Comparison of ENCODE assay signal across 8 cellular contexts in genomic region chr5:69188811-69189161, GRCh38. TPM values are rescaled to one million over a fixed set of nuclear protein-coding genes. Genes with fewer than 3 reads are reported as not detected.
DNase-seq lines count a peak whose midpoint lies in the region; ATAC-seq and TF ChIP-seq lines count a peak whose summit lies in the region.

No MANE protein-coding gene starts in this region.

- 13% methylated on average over 8 of the region's 8 CpGs for WGBS in urinary bladder

- peak overlapping the region; percentile 75 for H3K27ac ChIP-seq in ascending aorta
- H3K27ac ChIP-seq in lower lobe of right lung = peak overlapping the region; percentile 87
- H3K27ac ChIP-seq in urinary bladder (ENCODE audit: low read depth) = peak overlapping the region; percentile 4

- intact Hi-C loops in ascending aorta (cut with DNase I) = loop anchor here (1.0 to 2.0 kb wide), 5 partner anchors 21 to 144 kb away; partner anchors contain the start of genes CCDC125, CCNB1, CDK7 and SLC30A5
- intact Hi-C loops in lower lobe of right lung (cut with DNase I) = no loop called here

- H3K9me3 Mint-ChIP-seq in activated naive CD4-positive, alpha-beta T cell treated with anti-CD3 and anti-CD28 coated beads, Interleukin-2, amount 10 ng/mL, durations not matched to agents 7 days and 5 days = no peaks in the 10 kb centered on the region

- H3K36me3 ChIP-seq in ascending aorta (no peaks in the 10 kb centered on the region), lower lobe of right lung (no peaks in the 10 kb centered on the region), urinary bladder (ENCODE audit: insufficient read depth) (no peaks in the 10 kb centered on the region)

- peaks cover 5% of the 10 kb centered on the region for H3K27me3 Mint-ChIP-seq in activated naive CD4-positive, alpha-beta T cell treated with anti-CD3 and anti-CD28 coated beads, Interleukin-2, amount 10 ng/mL, durations not matched to agents 7 days and 5 days

- H3K36me3 Mint-ChIP-seq in activated naive CD4-positive, alpha-beta T cell treated with anti-CD3 and anti-CD28 coated beads, Interleukin-2, amount 10 ng/mL, durations not matched to agents 7 days and 5 days = peaks cover 9% of the 10 kb centered on the region

- no peak for DNase-seq in activated naive CD4-positive, alpha-beta T cell treated with anti-CD3 and anti-CD28 coated beads, Interleukin-2, amount 10 ng/mL, durations not matched to agents 7 days and 5 days
- no peak for DNase-seq in activated naive CD4-positive, alpha-beta T cell treated with Interleukin-2 at 50 U/mL for 16 hours
- DNase-seq in ascending aorta (ENCODE audit: low spot score in 2 of 2) (no peak), lower lobe of right lung (no peak), NOMO-1 (lab: John Stamatoyannopoulos, UW; ENCODE audit: unreplicated experiment in 2 of 2) (no peak), mesenteric fat pad (ENCODE audit: low spot score) (no peak), GDM1 (lab: John Stamatoyannopoulos, UW) (no peak)

- H3K27me3 ChIP-seq in ascending aorta (no peaks in the 10 kb centered on the region), lower lobe of right lung (ENCODE audit: low read depth) (no peaks in the 10 kb centered on the region)

- TF ChIP-seq CTCF in ascending aorta (IDR thresholded peaks at IDR 0.05) (no peak), lower lobe of right lung (IDR thresholded peaks at IDR 0.05) (no peak)

- H3K4me3 Mint-ChIP-seq in activated naive CD4-positive, alpha-beta T cell treated with anti-CD3 and anti-CD28 coated beads, Interleukin-2, amount 10 ng/mL, durations not matched to agents 7 days and 5 days = peak overlapping the region; percentile 93

- H3K4me3 ChIP-seq in ascending aorta (peak overlapping the region; percentile 82 to 85), lower lobe of right lung (peak overlapping the region; percentile 78), urinary bladder (ENCODE audit: low read depth, low read length) (peak overlapping the region; percentile 69)

- H3K4me1 ChIP-seq in ascending aorta = peaks cover 0 to 4% of the 10 kb centered on the region in 2 donors
- peaks cover 17% of the 10 kb centered on the region for H3K4me1 ChIP-seq in lower lobe of right lung
- H3K4me1 ChIP-seq in urinary bladder (ENCODE audit: insufficient read depth) = peaks cover 2% of the 10 kb centered on the region

- no peak for ATAC-seq in lower lobe of right lung

- peaks cover 19% of the 10 kb centered on the region for H3K4me1 Mint-ChIP-seq in activated naive CD4-positive, alpha-beta T cell treated with anti-CD3 and anti-CD28 coated beads, Interleukin-2, amount 10 ng/mL, durations not matched to agents 7 days and 5 days

- peak overlapping the region; percentile 95 for H3K27ac Mint-ChIP-seq in activated naive CD4-positive, alpha-beta T cell treated with anti-CD3 and anti-CD28 coated beads, Interleukin-2, amount 10 ng/mL, durations not matched to agents 7 days and 5 days

- H3K9me3 ChIP-seq in ascending aorta (no peaks in the 10 kb centered on the region), lower lobe of right lung (no peaks in the 10 kb centered on the region)

- CTCF ChIA-PET in activated naive CD4-positive, alpha-beta T cell treated with anti-CD3 and anti-CD28 coated beads, Interleukin-2, amount 10 ng/mL, durations not matched to agents 7 days and 5 days (lab: Charles Lee) = no interaction called here

RNA-seq across cellular contexts. Expression of gene CENPH, which starts 0.6 kb away (rescaled TPM):
- total RNA-seq in ascending aorta (not detected), lower lobe of right lung (2.9 TPM), urinary bladder (20.5 TPM), mesenteric fat pad (2.3 TPM)
- polyA plus RNA-seq in urinary bladder = 3.9 TPM

RNA-seq across cellular contexts. Expression of gene CCNB1, which starts 21.8 kb away (rescaled TPM):
- total RNA-seq in ascending aorta (16.0 TPM), lower lobe of right lung (4.4 TPM), urinary bladder (41.9 TPM), mesenteric fat pad (4.9 TPM)
- polyA plus RNA-seq in urinary bladder = 4.6 TPM

RNA-seq across cellular contexts. Expression of gene CDK7, which starts 45.9 kb away (rescaled TPM):
- total RNA-seq in ascending aorta (94.3 TPM), lower lobe of right lung (29.6 TPM), urinary bladder (31.2 TPM), mesenteric fat pad (20.1 TPM)
- polyA plus RNA-seq in urinary bladder = 17.3 TPM

Comparison
In these comparisons a context has a peak if more than half of its experiments do, and no peak if none do; other contexts are left out.
1. H3K27ac ChIP-seq: peak in every context shown above with its lines; median percentile 87 in lower lobe of right lung; 75 in ascending aorta; 4 in urinary bladder.